Comparison of ENCODE assay signal across 16 cellular contexts in genomic region chr5:28523887-28524637, GRCh38.
DNase-seq lines count a peak whose midpoint lies in the region; ATAC-seq and TF ChIP-seq lines count a peak whose summit lies in the region.
"Had no signal": no experiment of that assay in that cellular context is flagged by ENCODE, and none has a peak within 500 bp of the region (broad histone marks: within the 10 kb centered on the region; RNA-seq: fewer than 3 reads in every experiment).

No MANE protein-coding gene starts in this region.

- H3K4me3 Mint-ChIP-seq in activated T-helper 17 cell treated with anti-CD3 and anti-CD28 coated beads, Interleukin-2, amount 50 U/mL, for 72 hours: no peak overlapping the region
- H3K4me3 Mint-ChIP-seq: activated naive CD8-positive, alpha-beta T cell treated with anti-CD3 and anti-CD28 coated beads, Interleukin-2, amount 10 ng/mL, durations not matched to agents 7 days and 5 days; neural crest cell; T-helper 1 cell treated with Interleukin-12 subunit alpha and Interleukin-12 subunit beta and Interleukin-4 antibody, amounts not matched to agents 30 μg/mL and 1 μg/mL, for 36 hours had no signal

- no peak for TF ChIP-seq CTCF in heart right ventricle (IDR thresholded peaks at IDR 0.05)
- TF ChIP-seq CTCF in kidney epithelial cell (IDR thresholded peaks at IDR 0.05; ENCODE audit: insufficient read depth, low read length, poor library complexity, severe bottlenecking): no peak
- no peak for TF ChIP-seq CTCF in tibial nerve (IDR thresholded peaks at IDR 0.05)
- TF ChIP-seq CTCF in smooth muscle cell (IDR thresholded peaks at IDR 0.05; ENCODE audit: borderline replicate concordance, insufficient read depth, poor library complexity, severe bottlenecking): no peak

- no peak overlapping the region for H2AFZ ChIP-seq in smooth muscle cell (ENCODE audit: low read depth)

- TF ChIP-seq EP300 in tibial nerve (IDR thresholded peaks at IDR 0.05): peak; percentile 72 to 75

- TF ChIP-seq POLR2A in tibial nerve (IDR thresholded peaks at IDR 0.05) (no peak), GM18505 (IDR thresholded peaks at IDR 0.05; ENCODE audit: borderline replicate concordance, extremely low read depth, insufficient read depth, insufficient read length) (no peak)

- H3K4me3 ChIP-seq in heart right ventricle: no peak overlapping the region
- no peak overlapping the region for H3K4me3 ChIP-seq in kidney epithelial cell (ENCODE audit: low read depth, low read length)
- H3K4me3 ChIP-seq in tibial nerve: no peak overlapping the region
- H3K4me3 ChIP-seq in smooth muscle cell: no peak overlapping the region
- H3K4me3 ChIP-seq: A549, stomach had no signal

- no peaks in the 10 kb centered on the region for H3K36me3 Mint-ChIP-seq in activated T-helper 17 cell treated with anti-CD3 and anti-CD28 coated beads, Interleukin-2, amount 50 U/mL, for 72 hours (ENCODE audit: low read depth)
- H3K36me3 Mint-ChIP-seq: activated naive CD8-positive, alpha-beta T cell treated with anti-CD3 and anti-CD28 coated beads, Interleukin-2, amount 10 ng/mL, durations not matched to agents 7 days and 5 days had no signal

- H3K4me1 ChIP-seq in heart right ventricle: peaks cover 0 to 5% (median 0%) of the 10 kb centered on the region in 9 donors
- peaks cover 0 to 10% (median 0%) of the 10 kb centered on the region in 4 donors for H3K4me1 ChIP-seq in tibial nerve
- no peaks in the 10 kb centered on the region for H3K4me1 ChIP-seq in smooth muscle cell (ENCODE audit: low read depth)
- H3K4me1 ChIP-seq: A549, stomach had no signal

- no peaks in the 10 kb centered on the region for H3K4me1 Mint-ChIP-seq in activated T-helper 17 cell treated with anti-CD3 and anti-CD28 coated beads, Interleukin-2, amount 50 U/mL, for 72 hours
- H3K4me1 Mint-ChIP-seq: activated naive CD8-positive, alpha-beta T cell treated with anti-CD3 and anti-CD28 coated beads, Interleukin-2, amount 10 ng/mL, durations not matched to agents 7 days and 5 days; neural crest cell had no signal

- H3K36me3 ChIP-seq in heart right ventricle: no peaks in the 10 kb centered on the region
- peaks cover 1% of the 10 kb centered on the region for H3K36me3 ChIP-seq in kidney epithelial cell (ENCODE audit: control insufficient read depth, insufficient read depth, low read length)
- no peaks in the 10 kb centered on the region for H3K36me3 ChIP-seq in tibial nerve
- no peaks in the 10 kb centered on the region for H3K36me3 ChIP-seq in smooth muscle cell (ENCODE audit: low read depth)
- H3K36me3 ChIP-seq: stomach had no signal

- DNase-seq in heart right ventricle (no peak), cardiac septum (ENCODE audit: low spot score) (no peak), astrocyte of the hippocampus (ENCODE audit: low read depth, low spot score) (peak; percentile 96), kidney epithelial cell (ENCODE audit: low read depth) (peak; percentile 82), tibial nerve (ENCODE audit: low spot score in 2 of 2) (peak in 1 of 2 donors; percentile 7), smooth muscle cell (lab: John Stamatoyannopoulos, UW; ENCODE audit: unreplicated experiment) (no peak)
- DNase-seq: activated naive CD8-positive, alpha-beta T cell treated with anti-CD3 and anti-CD28 coated beads, Interleukin-2, amount 10 ng/mL, durations not matched to agents 7 days and 5 days; DMS153; NCI-H1105; NCI-H774; stomach had no signal

- no peak overlapping the region for H3K9ac ChIP-seq in smooth muscle cell (ENCODE audit: low read depth)

- H3K27me3 Mint-ChIP-seq in activated T-helper 17 cell treated with anti-CD3 and anti-CD28 coated beads, Interleukin-2, amount 50 U/mL, for 72 hours: no peaks in the 10 kb centered on the region
- H3K27me3 Mint-ChIP-seq: activated naive CD8-positive, alpha-beta T cell treated with anti-CD3 and anti-CD28 coated beads, Interleukin-2, amount 10 ng/mL, durations not matched to agents 7 days and 5 days had no signal

- ATAC-seq in heart right ventricle (peak in 6 of 8 donors; percentile 37 to 76 (median 60)), GM18505 (IDR thresholded peaks at IDR 0.05; ENCODE audit: unreplicated experiment) (no peak)
- no peak for ATAC-seq in activated T-helper 17 cell treated with anti-CD3 and anti-CD28 coated beads, Interleukin-2, amount 50 U/mL, for 72 hours (replicated peaks)
- ATAC-seq: A549 had no signal

- no peak overlapping the region for H3K27ac Mint-ChIP-seq in activated T-helper 17 cell treated with anti-CD3 and anti-CD28 coated beads, Interleukin-2, amount 50 U/mL, for 72 hours
- H3K27ac Mint-ChIP-seq: activated naive CD8-positive, alpha-beta T cell treated with anti-CD3 and anti-CD28 coated beads, Interleukin-2, amount 10 ng/mL, durations not matched to agents 7 days and 5 days; T-helper 1 cell treated with Interleukin-12 subunit alpha and Interleukin-12 subunit beta and Interleukin-4 antibody, amounts not matched to agents 30 μg/mL and 1 μg/mL, for 36 hours had no signal

- no peak overlapping the region for H3K27ac ChIP-seq in heart right ventricle
- peak overlapping the region in 3 of 4 donors; percentile 15 to 67 (median 39) for H3K27ac ChIP-seq in tibial nerve
- H3K27ac ChIP-seq in smooth muscle cell (ENCODE audit: low read depth): no peak overlapping the region
- H3K27ac ChIP-seq: A549, stomach had no signal

- WGBS in heart right ventricle, 2 donors: 58 to 70% methylated on average over 4 of the region's 4 CpGs
- 22 to 25% methylated on average over 4 of the region's 4 CpGs for WGBS in tibial nerve, 2 donors
- WGBS in smooth muscle cell (ENCODE audit: low lambda C conversion rate): 79% methylated on average over 4 of the region's 4 CpGs

- intact Hi-C loops in heart right ventricle (cut with DNase I) (no loop called here), cardiac septum (cut with DNase I) (no loop called here)

- H3K9me3 ChIP-seq in heart right ventricle: peaks cover 0 to 32% (median 0%) of the 10 kb centered on the region in 11 donors
- H3K9me3 ChIP-seq in tibial nerve: peaks cover 0 to 20% (median 0%) of the 10 kb centered on the region in 4 donors
- H3K9me3 ChIP-seq in smooth muscle cell (replicated peaks; ENCODE audit: low read depth): no peaks in the 10 kb centered on the region
- H3K9me3 ChIP-seq: A549 had no signal

- no peaks in the 10 kb centered on the region for H3K27me3 ChIP-seq in heart right ventricle
- no peaks in the 10 kb centered on the region for H3K27me3 ChIP-seq in kidney epithelial cell (ENCODE audit: control insufficient read depth, insufficient read depth, low read length)
- H3K27me3 ChIP-seq in tibial nerve: no peaks in the 10 kb centered on the region
- H3K27me3 ChIP-seq in smooth muscle cell (ENCODE audit: low read depth): no peaks in the 10 kb centered on the region
- H3K27me3 ChIP-seq: stomach had no signal

- no peaks in the 10 kb centered on the region for H4K20me1 ChIP-seq in smooth muscle cell (ENCODE audit: low read depth)

- no peak overlapping the region for H3K4me2 ChIP-seq in smooth muscle cell
- H3K4me2 ChIP-seq: A549 had no signal

- H3F3A ChIP-seq in smooth muscle cell (ENCODE audit: low read depth): no peaks in the 10 kb centered on the region

- H3K79me2 ChIP-seq in smooth muscle cell (ENCODE audit: low read depth): no peaks in the 10 kb centered on the region

- H3K9me3 Mint-ChIP-seq in activated T-helper 17 cell treated with anti-CD3 and anti-CD28 coated beads, Interleukin-2, amount 50 U/mL, for 72 hours: peaks cover 16% of the 10 kb centered on the region

Comparison
In these comparisons a context has a peak if more than half of its experiments do, and no peak if none do; other contexts are left out.
1. ATAC-seq: peak in heart right ventricle (6 of 8); none in GM18505 (single experiment) and activated T-helper 17 cell treated with anti-CD3 and anti-CD28 coated beads, Interleukin-2, amount 50 U/mL, for 72 hours (single experiment).
2. DNase-seq: peak in astrocyte of the hippocampus (single experiment) and kidney epithelial cell (single experiment); none in heart right ventricle (0 of 2), cardiac septum (single experiment) and smooth muscle cell (single experiment).
3. H3K27ac ChIP-seq: peak in tibial nerve (3 of 4); none in heart right ventricle (0 of 10) and smooth muscle cell (single experiment).